In genomic region chr6:135053433-135053832, GRCh38 we compare ENCODE assay signal across 9 cellular contexts. TPM values are rescaled to one million over a fixed set of nuclear protein-coding genes. Genes with fewer than 3 reads are reported as not detected.
DNase-seq lines count a peak whose midpoint lies in the region; ATAC-seq and TF ChIP-seq lines count a peak whose summit lies in the region.
"Had no signal": no experiment of that assay in that cellular context is flagged by ENCODE, and none has a peak within 500 bp of the region (broad histone marks: within the 10 kb centered on the region; RNA-seq: fewer than 3 reads in every experiment).

No MANE protein-coding gene starts in this region.

- H3K4me3 Mint-ChIP-seq in activated naive CD8-positive, alpha-beta T cell, result peak overlapping the region; percentile 99
- peak overlapping the region; percentile 99 for H3K4me3 Mint-ChIP-seq in type B pancreatic cell

- intact Hi-C loops in heart left ventricle (cut with DNase I), result no loop called here

- peak overlapping the region; percentile 62 to 98 (median 86) for H3K4me3 ChIP-seq in heart left ventricle
- peak overlapping the region in 1 of 2 donors; percentile 94 for H3K4me3 ChIP-seq in right atrium auricular region
- peak overlapping the region; percentile 87 for H3K4me3 ChIP-seq in kidney epithelial cell (ENCODE audit: low read depth, low read length)

- WGBS in heart left ventricle, 4 donors, result 21 to 32% (median 30%) methylated on average over 2 of the region's 2 CpGs

- H3K36me3 ChIP-seq in heart left ventricle, result peaks cover 0 to 22% (median 16%) of the 10 kb centered on the region in 9 donors
- peaks cover 14% of the 10 kb centered on the region for H3K36me3 ChIP-seq in right atrium auricular region
- no peaks in the 10 kb centered on the region for H3K36me3 ChIP-seq in kidney epithelial cell (ENCODE audit: control insufficient read depth, insufficient read depth, low read length)

- no peak for TF ChIP-seq POLR2A in heart left ventricle (IDR thresholded peaks at IDR 0.05)

- no peak overlapping the region for H3K27ac ChIP-seq in heart left ventricle
- H3K27ac ChIP-seq in right atrium auricular region, result no peak overlapping the region

- H3K9me3 Mint-ChIP-seq in activated naive CD8-positive, alpha-beta T cell (ENCODE audit: low read depth), result no peaks in the 10 kb centered on the region
- H3K9me3 Mint-ChIP-seq in type B pancreatic cell, result no peaks in the 10 kb centered on the region

- H3K4me1 ChIP-seq in heart left ventricle (peaks cover 0 to 31% (median 15%) of the 10 kb centered on the region in 12 donors), right atrium auricular region (peaks cover 0 to 23% of the 10 kb centered on the region in 2 donors)

- DNase-seq in heart left ventricle (no peak), right atrium auricular region (ENCODE audit: low spot score) (no peak), kidney epithelial cell (ENCODE audit: low read depth) (no peak), type B pancreatic cell (ENCODE audit: extremely low spot score, unreplicated experiment) (no peak), HCEC 1CT (no peak), globus pallidus (ENCODE audit: low spot score) (no peak), hippocampal formation (lab: John Stamatoyannopoulos, UW) (no peak)
- DNase-seq: hypothalamus had no signal

- no peak for ATAC-seq in heart left ventricle

- H3K9me3 ChIP-seq in heart left ventricle (no peaks in the 10 kb centered on the region), right atrium auricular region (no peaks in the 10 kb centered on the region)

- peaks cover 46% of the 10 kb centered on the region for H3K4me1 Mint-ChIP-seq in activated naive CD8-positive, alpha-beta T cell (ENCODE audit: low read depth)
- H3K4me1 Mint-ChIP-seq in type B pancreatic cell (ENCODE audit: unreplicated experiment), result peaks cover 14% of the 10 kb centered on the region

- H3K27me3 Mint-ChIP-seq in activated naive CD8-positive, alpha-beta T cell, result no peaks in the 10 kb centered on the region
- peaks cover 3% of the 10 kb centered on the region for H3K27me3 Mint-ChIP-seq in type B pancreatic cell

- peaks cover 5% of the 10 kb centered on the region for H3K36me3 Mint-ChIP-seq in activated naive CD8-positive, alpha-beta T cell
- H3K36me3 Mint-ChIP-seq in type B pancreatic cell, result peaks cover 9% of the 10 kb centered on the region

- peak overlapping the region; percentile 99 for H3K27ac Mint-ChIP-seq in activated naive CD8-positive, alpha-beta T cell
- peak overlapping the region; percentile 99 for H3K27ac Mint-ChIP-seq in type B pancreatic cell

- TF ChIP-seq CTCF in heart left ventricle (IDR thresholded peaks at IDR 0.05) (no peak), right atrium auricular region (IDR thresholded peaks at IDR 0.05) (no peak), kidney epithelial cell (IDR thresholded peaks at IDR 0.05; ENCODE audit: insufficient read depth, low read length, poor library complexity, severe bottlenecking) (no peak), type B pancreatic cell (conservative IDR thresholded peaks at IDR 0.05) (no peak)

- H3K27me3 ChIP-seq in heart left ventricle (no peaks in the 10 kb centered on the region), right atrium auricular region (no peaks in the 10 kb centered on the region), kidney epithelial cell (ENCODE audit: control insufficient read depth, insufficient read depth, low read length) (no peaks in the 10 kb centered on the region)

RNA-seq across cellular contexts. Expression of gene HBS1L, which starts 1.2 kb away (rescaled TPM):
- 100 to 1,000 TPM in 1 of 9 donors, 10 to 100 TPM in 8; 40.0 to 101 (median 83.5) TPM for total RNA-seq in heart left ventricle
- polyA plus RNA-seq in heart left ventricle, result 10 to 100 TPM; 23.6 to 71.3 TPM
- 10 to 100 TPM; 42.9 to 60.4 TPM for total RNA-seq in right atrium auricular region
- 64.4 and 97.5 TPM in 2 replicates for total RNA-seq in kidney epithelial cell
- 55.8 and 71.0 TPM in 2 replicates for total RNA-seq in type B pancreatic cell (ENCODE audit: low replicate concordance)
